In genomic region chr7:129948877-129949291, GRCh38 we compare ENCODE assay signal across 9 cellular contexts. TPM values are rescaled to one million over a fixed set of nuclear protein-coding genes. Genes with fewer than 3 reads are reported as not detected.
DNase-seq lines count a peak whose midpoint lies in the region; ATAC-seq and TF ChIP-seq lines count a peak whose summit lies in the region.
"Had no signal": no experiment of that assay in that cellular context is flagged by ENCODE, and none has a peak within 500 bp of the region (broad histone marks: within the 10 kb centered on the region; RNA-seq: fewer than 3 reads in every experiment).

No MANE protein-coding gene starts in this region.

- peak overlapping the region; percentile 97 for H3K27ac ChIP-seq in mesodermal cell (ENCODE audit: low read depth, low read length, severe bottlenecking)

- peaks cover 12% of the 10 kb centered on the region for H3K36me3 Mint-ChIP-seq in activated CD8-positive, alpha-beta memory T cell treated with anti-CD3 and anti-CD28 coated beads, Interleukin-2, amount 10 ng/mL, durations not matched to agents 7 days and 5 days
- H3K36me3 Mint-ChIP-seq in endothelial cell (ENCODE audit: low read depth, unreplicated experiment) = peaks cover 18% of the 10 kb centered on the region

- H3K36me3 ChIP-seq in mesodermal cell (ENCODE audit: control insufficient read depth, insufficient read depth, low read length) = peaks cover 46% of the 10 kb centered on the region

- peak; percentile 47 for ATAC-seq in HG03439 (IDR thresholded peaks at IDR 0.05; ENCODE audit: unreplicated experiment)
- ATAC-seq in activated CD8-positive, alpha-beta memory T cell treated with anti-CD3 and anti-CD28 coated beads, Interleukin-2, amount 10 ng/mL, durations not matched to agents 7 days and 5 days = peak; percentile 69

- WGBS in mesodermal cell (ENCODE audit: insufficient coverage in 2 of 2), 2 experiments = 0% methylated on average over 4 to 10 of the region's 10 CpGs

- peak; percentile 42 for TF ChIP-seq POLR2A in GM19099 (IDR thresholded peaks at IDR 0.05; ENCODE audit: extremely low read depth, insufficient read length, low read depth)

- peak overlapping the region; percentile 96 for H3K4me3 ChIP-seq in mesodermal cell (ENCODE audit: extremely low read depth, insufficient read depth, low read length, poor library complexity, severe bottlenecking)

- no peak overlapping the region for H3K4me3 Mint-ChIP-seq in activated CD8-positive, alpha-beta memory T cell treated with anti-CD3 and anti-CD28 coated beads, Interleukin-2, amount 10 ng/mL, durations not matched to agents 7 days and 5 days
- H3K4me3 Mint-ChIP-seq in endothelial cell (ENCODE audit: unreplicated experiment) = no peak overlapping the region
- H3K4me3 Mint-ChIP-seq: IgD-negative memory B cell had no signal

- peaks cover 10% of the 10 kb centered on the region for H3K4me1 Mint-ChIP-seq in activated CD8-positive, alpha-beta memory T cell treated with anti-CD3 and anti-CD28 coated beads, Interleukin-2, amount 10 ng/mL, durations not matched to agents 7 days and 5 days
- H3K4me1 Mint-ChIP-seq in endothelial cell (ENCODE audit: unreplicated experiment) = peaks cover 8% of the 10 kb centered on the region

- no peaks in the 10 kb centered on the region for H3K9me3 ChIP-seq in mesodermal cell (ENCODE audit: control insufficient read depth, low read length)

- no peaks in the 10 kb centered on the region for H3K9me3 Mint-ChIP-seq in activated CD8-positive, alpha-beta memory T cell treated with anti-CD3 and anti-CD28 coated beads, Interleukin-2, amount 10 ng/mL, durations not matched to agents 7 days and 5 days (ENCODE audit: low read depth)
- H3K9me3 Mint-ChIP-seq in endothelial cell (ENCODE audit: unreplicated experiment) = no peaks in the 10 kb centered on the region

- CTCF ChIA-PET in activated CD8-positive, alpha-beta memory T cell treated with anti-CD3 and anti-CD28 coated beads, Interleukin-2, amount 10 ng/mL, durations not matched to agents 7 days and 5 days (lab: Charles Lee) = interaction anchor here (0.7 to 3.1 kb wide), 6 partner anchors 10 to 120 kb away, joined by 3 to 14 read pairs (median 4); no protein-coding TSS in a partner anchor

- no peaks in the 10 kb centered on the region for H3K27me3 Mint-ChIP-seq in activated CD8-positive, alpha-beta memory T cell treated with anti-CD3 and anti-CD28 coated beads, Interleukin-2, amount 10 ng/mL, durations not matched to agents 7 days and 5 days
- H3K27me3 Mint-ChIP-seq in endothelial cell (ENCODE audit: unreplicated experiment) = peaks cover 5% of the 10 kb centered on the region
- H3K27me3 Mint-ChIP-seq: IgD-negative memory B cell had no signal

- DNase-seq in Ammon's horn (ENCODE audit: low spot score) (peak; percentile 97), NCI-H774 (lab: John Stamatoyannopoulos, UW) (peak; percentile 85), endothelial cell (ENCODE audit: low spot score) (peak; percentile 83)
- peak; percentile 92 for DNase-seq in activated CD8-positive, alpha-beta memory T cell treated with anti-CD3 and anti-CD28 coated beads, Interleukin-2, amount 10 ng/mL, durations not matched to agents 7 days and 5 days
- DNase-seq in stimulated activated CD8-positive, alpha-beta memory T cell treated with anti-CD3 and anti-CD28 coated beads, Interleukin-15, amount 100 ng/mL, for 24 hours (ENCODE audit: low read depth) = peak; percentile 43

- TF ChIP-seq CTCF in endothelial cell (IDR thresholded peaks at IDR 0.05; ENCODE audit: unreplicated experiment) = no peak

- H3K4me1 ChIP-seq in mesodermal cell (ENCODE audit: control insufficient read depth, insufficient read depth, low read length, poor library complexity, severe bottlenecking) = peaks cover 21% of the 10 kb centered on the region

- H3K27ac Mint-ChIP-seq in activated CD8-positive, alpha-beta memory T cell treated with anti-CD3 and anti-CD28 coated beads, Interleukin-2, amount 10 ng/mL, durations not matched to agents 7 days and 5 days = no peak overlapping the region
- H3K27ac Mint-ChIP-seq in endothelial cell (ENCODE audit: unreplicated experiment) = no peak overlapping the region
- H3K27ac Mint-ChIP-seq: IgD-negative memory B cell had no signal

RNA-seq across cellular contexts. Expression of gene UBE2H, which starts 3.9 kb away (rescaled TPM):
- total RNA-seq in activated CD8-positive, alpha-beta memory T cell treated with anti-CD3 and anti-CD28 coated beads, Interleukin-2, amount 10 ng/mL, durations not matched to agents 7 days and 5 days = 10 to 100 TPM; 27.9 to 28.3 TPM
- total RNA-seq in endothelial cell (ENCODE audit: unreplicated experiment) = 92.3 TPM
- polyA plus RNA-seq in mesodermal cell (2013, experiment 1 of 2) = 101 TPM
- 95.4 TPM for polyA plus RNA-seq in mesodermal cell (2013, experiment 2 of 2)

Comparison
In these comparisons a context has a peak if more than half of its experiments do, and no peak if none do; other contexts are left out.
1. Peak in every context shown above with its lines: DNase-seq, ATAC-seq, H3K4me3 ChIP-seq and H3K27ac ChIP-seq.
2. DNase-seq: peak in every context shown above with its lines; median percentile 97 in Ammon's horn; 92 in activated CD8-positive, alpha-beta memory T cell treated with anti-CD3 and anti-CD28 coated beads, Interleukin-2, amount 10 ng/mL, durations not matched to agents 7 days and 5 days; 85 in NCI-H774; 83 in endothelial cell; 43 in stimulated activated CD8-positive, alpha-beta memory T cell treated with anti-CD3 and anti-CD28 coated beads, Interleukin-15, amount 100 ng/mL, for 24 hours.